1 cellular context compared by ENCODE assay signal in the genomic region with DNA sequence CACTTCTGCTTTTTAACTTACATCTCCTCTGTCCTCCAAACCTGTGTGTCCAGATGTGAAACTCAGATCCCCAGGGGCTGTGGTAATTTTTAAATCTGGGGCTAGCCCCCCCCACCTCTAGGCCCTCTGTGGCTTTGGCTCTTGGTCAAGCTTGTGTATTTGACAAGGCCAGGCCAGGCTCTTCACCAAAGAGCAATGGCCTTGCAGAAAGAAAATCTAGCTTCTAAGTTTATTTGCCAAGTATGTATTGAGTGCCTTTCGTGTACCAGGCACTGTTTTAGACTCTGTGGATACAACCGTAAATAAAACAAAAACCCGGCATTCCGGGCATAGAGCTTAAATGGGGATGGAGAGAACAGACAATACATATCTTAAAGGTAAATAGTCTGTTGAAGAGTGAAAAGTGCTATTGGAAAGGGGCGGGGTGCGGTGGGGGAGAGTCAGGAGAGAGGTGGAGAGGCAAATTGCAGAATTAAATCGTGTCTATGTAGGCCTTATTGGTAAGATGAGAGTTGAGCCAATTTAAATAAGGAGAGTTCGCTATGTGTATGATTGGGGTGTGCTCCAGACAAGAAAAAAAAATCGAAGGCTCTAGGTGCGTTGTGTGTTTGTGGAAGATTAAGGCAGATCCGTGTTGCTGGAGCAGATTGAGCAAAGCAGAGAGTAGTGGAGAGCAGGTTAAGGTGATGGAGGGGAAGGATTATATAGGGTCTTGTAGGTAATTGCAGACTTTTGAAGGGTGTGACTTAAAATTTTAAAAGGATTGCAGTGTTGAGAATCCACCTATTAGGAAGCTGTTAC.
TF ChIP-seq lines count a peak whose summit lies in the region.

No MANE protein-coding gene starts in this region.

TF ChIP-seq in GM23338, 12 proteins besides CTCF, POLR2A, EP300 and RAD21 (continued from another document):
- TF ChIP-seq, protein P1, sequence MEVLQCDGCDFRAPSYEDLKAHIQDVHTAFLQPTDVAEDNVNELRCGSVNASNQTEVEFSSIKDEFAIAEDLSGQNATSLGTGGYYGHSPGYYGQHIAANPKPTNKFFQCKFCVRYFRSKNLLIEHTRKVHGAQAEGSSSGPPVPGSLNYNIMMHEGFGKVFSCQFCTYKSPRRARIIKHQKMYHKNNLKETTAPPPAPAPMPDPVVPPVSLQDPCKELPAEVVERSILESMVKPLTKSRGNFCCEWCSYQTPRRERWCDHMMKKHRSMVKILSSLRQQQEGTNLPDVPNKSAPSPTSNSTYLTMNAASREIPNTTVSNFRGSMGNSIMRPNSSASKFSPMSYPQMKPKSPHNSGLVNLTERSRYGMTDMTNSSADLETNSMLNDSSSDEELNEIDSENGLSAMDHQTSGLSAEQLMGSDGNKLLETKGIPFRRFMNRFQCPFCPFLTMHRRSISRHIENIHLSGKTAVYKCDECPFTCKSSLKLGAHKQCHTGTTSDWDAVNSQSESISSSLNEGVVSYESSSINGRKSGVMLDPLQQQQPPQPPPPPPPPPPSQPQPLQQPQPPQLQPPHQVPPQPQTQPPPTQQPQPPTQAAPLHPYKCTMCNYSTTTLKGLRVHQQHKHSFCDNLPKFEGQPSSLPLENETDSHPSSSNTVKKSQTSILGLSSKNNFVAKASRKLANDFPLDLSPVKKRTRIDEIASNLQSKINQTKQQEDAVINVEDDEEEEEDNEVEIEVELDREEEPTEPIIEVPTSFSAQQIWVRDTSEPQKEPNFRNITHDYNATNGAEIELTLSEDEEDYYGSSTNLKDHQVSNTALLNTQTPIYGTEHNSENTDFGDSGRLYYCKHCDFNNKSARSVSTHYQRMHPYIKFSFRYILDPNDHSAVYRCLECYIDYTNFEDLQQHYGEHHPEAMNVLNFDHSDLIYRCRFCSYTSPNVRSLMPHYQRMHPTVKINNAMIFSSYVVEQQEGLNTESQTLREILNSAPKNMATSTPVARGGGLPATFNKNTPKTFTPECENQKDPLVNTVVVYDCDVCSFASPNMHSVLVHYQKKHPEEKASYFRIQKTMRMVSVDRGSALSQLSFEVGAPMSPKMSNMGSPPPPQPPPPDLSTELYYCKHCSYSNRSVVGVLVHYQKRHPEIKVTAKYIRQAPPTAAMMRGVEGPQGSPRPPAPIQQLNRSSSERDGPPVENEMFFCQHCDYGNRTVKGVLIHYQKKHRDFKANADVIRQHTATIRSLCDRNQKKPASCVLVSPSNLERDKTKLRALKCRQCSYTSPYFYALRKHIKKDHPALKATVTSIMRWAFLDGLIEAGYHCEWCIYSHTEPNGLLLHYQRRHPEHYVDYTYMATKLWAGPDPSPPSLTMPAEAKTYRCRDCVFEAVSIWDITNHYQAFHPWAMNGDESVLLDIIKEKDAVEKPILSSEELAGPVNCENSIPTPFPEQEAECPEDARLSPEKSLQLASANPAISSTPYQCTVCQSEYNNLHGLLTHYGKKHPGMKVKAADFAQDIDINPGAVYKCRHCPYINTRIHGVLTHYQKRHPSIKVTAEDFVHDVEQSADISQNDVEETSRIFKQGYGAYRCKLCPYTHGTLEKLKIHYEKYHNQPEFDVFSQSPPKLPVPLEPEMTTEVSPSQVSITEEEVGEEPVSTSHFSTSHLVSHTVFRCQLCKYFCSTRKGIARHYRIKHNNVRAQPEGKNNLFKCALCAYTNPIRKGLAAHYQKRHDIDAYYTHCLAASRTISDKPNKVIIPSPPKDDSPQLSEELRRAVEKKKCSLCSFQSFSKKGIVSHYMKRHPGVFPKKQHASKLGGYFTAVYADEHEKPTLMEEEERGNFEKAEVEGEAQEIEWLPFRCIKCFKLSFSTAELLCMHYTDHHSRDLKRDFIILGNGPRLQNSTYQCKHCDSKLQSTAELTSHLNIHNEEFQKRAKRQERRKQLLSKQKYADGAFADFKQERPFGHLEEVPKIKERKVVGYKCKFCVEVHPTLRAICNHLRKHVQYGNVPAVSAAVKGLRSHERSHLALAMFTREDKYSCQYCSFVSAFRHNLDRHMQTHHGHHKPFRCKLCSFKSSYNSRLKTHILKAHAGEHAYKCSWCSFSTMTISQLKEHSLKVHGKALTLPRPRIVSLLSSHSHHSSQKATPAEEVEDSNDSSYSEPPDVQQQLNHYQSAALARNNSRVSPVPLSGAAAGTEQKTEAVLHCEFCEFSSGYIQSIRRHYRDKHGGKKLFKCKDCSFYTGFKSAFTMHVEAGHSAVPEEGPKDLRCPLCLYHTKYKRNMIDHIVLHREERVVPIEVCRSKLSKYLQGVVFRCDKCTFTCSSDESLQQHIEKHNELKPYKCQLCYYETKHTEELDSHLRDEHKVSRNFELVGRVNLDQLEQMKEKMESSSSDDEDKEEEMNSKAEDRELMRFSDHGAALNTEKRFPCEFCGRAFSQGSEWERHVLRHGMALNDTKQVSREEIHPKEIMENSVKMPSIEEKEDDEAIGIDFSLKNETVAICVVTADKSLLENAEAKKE (CRISPR knock-in tag; IDR thresholded peaks at IDR 0.05), result no peak
- TF ChIP-seq ZNF114 (CRISPR knock-in tag; IDR thresholded peaks at IDR 0.05), result no peak
